Comparison of ENCODE assay signal across 19 cellular contexts in genomic region chr10:83122336-83122735, GRCh38.
DNase-seq lines count a peak whose midpoint lies in the region; ATAC-seq, FAIRE-seq and TF ChIP-seq lines count a peak whose summit lies in the region.
"Had no signal": no experiment of that assay in that cellular context is flagged by ENCODE, and none has a peak within 500 bp of the region (broad histone marks: within the 10 kb centered on the region; RNA-seq: fewer than 3 reads in every experiment).

No MANE protein-coding gene starts in this region.

- no peak for ATAC-seq in SK-N-SH treated with all-trans-retinoic acid at 6 μM for 48 hours
- ATAC-seq: HCT116, Right ventricle myocardium inferior had no signal

- H3K36me3 ChIP-seq in bronchial epithelial cell (ENCODE audit: control insufficient read depth, insufficient read depth, low read length), result no peaks in the 10 kb centered on the region

- intact Hi-C loops in cardiac septum (cut with DNase I), result no loop called here

- TF ChIP-seq CTCF in bronchial epithelial cell (IDR thresholded peaks at IDR 0.05; ENCODE audit: insufficient read depth, low read length, severe bottlenecking), result no peak

- DNase-seq in AG08395 (ENCODE audit: low spot score) (peak; percentile 19), H4 (ENCODE audit: low spot score) (peak; percentile 47), bronchial epithelial cell (ENCODE audit: low read depth) (peak; percentile 40), foreskin melanocyte (peak; percentile 6), GM12892 (ENCODE audit: insufficient read length) (no peak), cardiac septum (ENCODE audit: low spot score) (no peak), NCI-H345 treated with DMSO at 0.1 percent for 48 hours (lab: John Stamatoyannopoulos, UW; ENCODE audit: unreplicated experiment) (no peak)
- DNase-seq: DMS79 treated with DMSO at 0.1 percent for 48 hours, GM23248, Kasumi-1, NCI-H1092 treated with DMSO at 0.1 percent for 48 hours, NCI-H1694, NCI-H510A treated with DMSO at 0.1 percent for 48 hours, NCI-H774 had no signal

- no peak for FAIRE-seq in bronchial epithelial cell (lab: Jason Lieb, UNC)
- FAIRE-seq in GM12892 (lab: Jason Lieb, UNC), result no peak
- FAIRE-seq: A204.1, RCC 7860 had no signal

- H3K4me3 ChIP-seq in bronchial epithelial cell (ENCODE audit: low read depth, low read length), result no peak overlapping the region
- H3K4me3 ChIP-seq: GM23248 had no signal

- no peak for TF ChIP-seq POLR2A in GM12892 (IDR thresholded peaks at IDR 0.05; ENCODE audit: low read depth, low read length)

- H3K27me3 ChIP-seq in bronchial epithelial cell (ENCODE audit: control insufficient read depth, insufficient read depth, low read length), result no peaks in the 10 kb centered on the region

TF ChIP-seq in SK-N-SH treated with all-trans-retinoic acid at 6 μM for 48 hours, 23 proteins besides CTCF, POLR2A, EP300 and RAD21:
- TF ChIP-seq POU6F1 (CRISPR knock-in tag; IDR thresholded peaks at IDR 0.05; ENCODE audit: borderline replicate concordance, low read depth), result no peak
- TF ChIP-seq ZNF8 (CRISPR knock-in tag; IDR thresholded peaks at IDR 0.05), result no peak
- no peak for TF ChIP-seq ARNTL (CRISPR knock-in tag; IDR thresholded peaks at IDR 0.05; ENCODE audit: borderline replicate concordance, low read depth)
- no peak for TF ChIP-seq ZC3H10 (CRISPR knock-in tag; IDR thresholded peaks at IDR 0.05)
- no peak for TF ChIP-seq RARB (CRISPR knock-in tag; IDR thresholded peaks at IDR 0.05)
- no peak for TF ChIP-seq ZNF565 (CRISPR knock-in tag; conservative IDR thresholded peaks at IDR 0.05; ENCODE audit: low read depth)
- TF ChIP-seq OSR1 (CRISPR knock-in tag; IDR thresholded peaks at IDR 0.05), result no peak
- TF ChIP-seq TCF4 (CRISPR knock-in tag; IDR thresholded peaks at IDR 0.05; ENCODE audit: borderline replicate concordance), result no peak
- no peak for TF ChIP-seq SNAI2 (CRISPR knock-in tag; IDR thresholded peaks at IDR 0.05)
- no peak for TF ChIP-seq GLIS3 (CRISPR knock-in tag; IDR thresholded peaks at IDR 0.05)
TF ChIP-seq in SK-N-SH treated with all-trans-retinoic acid at 6 μM for 48 hours: peak in this region for 0.

Comparison
In these comparisons a context has a peak if more than half of its experiments do, and no peak if none do; other contexts are left out.
1. DNase-seq: peak in AG08395 (single experiment), H4 (single experiment), bronchial epithelial cell (single experiment) and foreskin melanocyte (single experiment); none in GM12892 (single experiment), cardiac septum (single experiment) and NCI-H345 treated with DMSO at 0.1 percent for 48 hours (single experiment).